ENCODE assay signal across 24 cellular contexts in the genomic region with DNA sequence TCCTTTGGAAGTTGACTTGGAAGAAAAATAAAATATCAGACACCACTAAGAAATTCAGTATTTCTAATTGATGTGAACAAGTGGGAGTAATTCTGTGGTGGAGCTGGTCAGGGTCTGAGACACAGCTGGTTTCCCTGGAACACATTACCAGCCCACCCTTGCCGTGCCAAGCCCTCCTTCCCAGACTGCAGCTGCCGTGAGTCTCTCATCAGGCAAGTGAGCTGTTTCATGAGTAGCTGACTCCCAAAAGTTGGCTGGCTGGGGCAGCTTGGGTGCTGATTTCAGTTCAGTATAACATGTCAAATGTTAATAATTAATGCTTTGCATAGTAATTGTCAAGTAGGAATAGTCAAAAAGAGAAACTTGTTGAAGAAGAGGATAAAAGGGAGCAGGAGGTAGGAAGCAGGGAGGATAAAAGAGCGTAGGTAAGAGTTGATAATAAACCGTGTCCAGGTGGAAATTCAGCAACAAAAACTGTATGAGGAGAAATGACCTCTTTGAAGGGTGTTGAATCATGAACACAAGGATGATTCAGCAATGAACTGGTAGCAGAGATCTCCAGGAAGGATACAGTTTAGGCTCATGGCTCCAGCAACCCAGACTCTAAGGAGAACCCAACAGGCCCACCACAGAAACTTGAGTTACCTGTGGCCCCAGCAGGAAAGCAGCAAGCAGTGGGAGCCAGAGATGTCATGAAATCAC.
DNase-seq lines count a peak whose midpoint lies in the region; ATAC-seq and TF ChIP-seq lines count a peak whose summit lies in the region.
"Had no signal": no experiment of that assay in that cellular context is flagged by ENCODE, and none has a peak within 500 bp of the region (broad histone marks: within the 10 kb centered on the region; RNA-seq: fewer than 3 reads in every experiment).

No MANE protein-coding gene starts in this region.

- H3K27me3 ChIP-seq in mammary epithelial cell (ENCODE audit: insufficient read depth, low read length) (no peaks in the 10 kb centered on the region), breast epithelium (no peaks in the 10 kb centered on the region), PC-3 (ENCODE audit: low read length) (peaks cover 10% of the 10 kb centered on the region; the same call in 1 of the 2 replicates), skeletal muscle satellite cell (ENCODE audit: control insufficient read depth, insufficient read depth, low read length) (peaks cover 12% of the 10 kb centered on the region)
- H3K27me3 ChIP-seq: MG63, neutrophil, uterus had no signal

- H3K9me2 ChIP-seq in PC-3 (replicated peaks; ENCODE audit: low read length) = no peaks in the 10 kb centered on the region

- H4K20me1 ChIP-seq in mammary epithelial cell (ENCODE audit: insufficient read depth, low read length) (no peaks in the 10 kb centered on the region), PC-3 (ENCODE audit: low read length) (no peaks in the 10 kb centered on the region)

- intact Hi-C loops in mammary epithelial cell (cut with micrococcal nuclease) = no loop called here
- intact Hi-C loops in breast epithelium (cut with DNase I; ENCODE audit: low total_unique reads) = no loop called here
- intact Hi-C loops in PC-3 (cut with micrococcal nuclease) = no loop called here
- intact Hi-C loops in lower leg skin (cut with DNase I; ENCODE audit: low total_unique reads) = loop anchor here (5.0 kb wide), 1 partner anchor 1937 kb away; no protein-coding TSS in a partner anchor

- POLR2A ChIA-PET in PC-3 (lab: Charles Lee; ENCODE audit: unreplicated experiment) = no interaction called here

- in situ Hi-C loops in mammary epithelial cell (cut with MboI; ENCODE audit: low sequenced_read_pairs in 2 of 2) = no loop called here

- TF ChIP-seq POLR2A in breast epithelium (IDR thresholded peaks at IDR 0.05) (no peak), lower leg skin (IDR thresholded peaks at IDR 0.05) (no peak)

- BruUV-seq in mammary epithelial cell (replicated peaks; lab: Mats Ljungman, UMichigan) (no TSS peak), PC-3 (replicated peaks; lab: Mats Ljungman, UMichigan) (no TSS peak)

- H3K9me3 ChIP-seq in mammary epithelial cell (replicated peaks; ENCODE audit: insufficient read depth, low read length) = no peaks in the 10 kb centered on the region
- H3K9me3 ChIP-seq in breast epithelium = no peaks in the 10 kb centered on the region
- H3K9me3 ChIP-seq in PC-3 (ENCODE audit: low read length) = no peaks in the 10 kb centered on the region
- H3K9me3 ChIP-seq in skeletal muscle satellite cell (replicated peaks; ENCODE audit: low read length) = no peaks in the 10 kb centered on the region
- H3K9me3 ChIP-seq: MG63, neutrophil, prostate gland, thoracic aorta, uterus had no signal

- H3K4me3 ChIP-seq in mammary epithelial cell (replicated peaks in 1 of 3; ENCODE audit: insufficient read depth in 1 of 3, low read depth in 2 of 3, low read length in 3 of 3) = no peak overlapping the region
- H3K4me3 ChIP-seq in breast epithelium = no peak overlapping the region
- H3K4me3 ChIP-seq in PC-3 (ENCODE audit: low read length) = no peak overlapping the region
- no peak overlapping the region for H3K4me3 ChIP-seq in skeletal muscle satellite cell (ENCODE audit: low read length)
- no peak overlapping the region for H3K4me3 ChIP-seq in lower leg skin (ENCODE audit: low read depth, poor library complexity, severe bottlenecking)
- H3K4me3 ChIP-seq: MG63, prostate gland, skin epidermis, thoracic aorta, uterus had no signal

- no peak overlapping the region for H3K27ac ChIP-seq in mammary epithelial cell (ENCODE audit: insufficient read depth, low read depth, low read length)
- no peak overlapping the region for H3K27ac ChIP-seq in breast epithelium
- H3K27ac ChIP-seq in PC-3 (ENCODE audit: low read length) = no peak overlapping the region
- H3K27ac ChIP-seq: neutrophil, prostate gland, skin epidermis, thoracic aorta, uterus had no signal

- H3K36me3 ChIP-seq in mammary epithelial cell (ENCODE audit: insufficient read depth, low read length) (no peaks in the 10 kb centered on the region), breast epithelium (no peaks in the 10 kb centered on the region), PC-3 (ENCODE audit: low read depth, low read length) (no peaks in the 10 kb centered on the region), skeletal muscle satellite cell (ENCODE audit: insufficient read depth, low read length) (no peaks in the 10 kb centered on the region)
- H3K36me3 ChIP-seq: MG63, neutrophil, prostate gland, thoracic aorta, uterus had no signal

- H3K9ac ChIP-seq in mammary epithelial cell (ENCODE audit: insufficient read depth, low read length) (no peak overlapping the region), PC-3 (ENCODE audit: low read length) (no peak overlapping the region), skeletal muscle satellite cell (ENCODE audit: low read depth, low read length) (peak overlapping the region; percentile 35)

- peaks cover 17% of the 10 kb centered on the region for H3K4me1 ChIP-seq in mammary epithelial cell (ENCODE audit: insufficient read depth, low read length)
- no peaks in the 10 kb centered on the region for H3K4me1 ChIP-seq in breast epithelium
- peaks cover 24% of the 10 kb centered on the region for H3K4me1 ChIP-seq in PC-3 (ENCODE audit: insufficient read depth, low read length)
- peaks cover 45% of the 10 kb centered on the region for H3K4me1 ChIP-seq in skeletal muscle satellite cell (ENCODE audit: control insufficient read depth, insufficient read depth, low read length)
- H3K4me1 ChIP-seq: prostate gland, uterus had no signal

- CTCF ChIA-PET in mammary epithelial cell (lab: Charles Lee; ENCODE audit: low non-redundant PET) = no interaction called here
- CTCF ChIA-PET in PC-3 (lab: Charles Lee) = no interaction called here

- no peak overlapping the region for H2AFZ ChIP-seq in mammary epithelial cell (ENCODE audit: low read depth, low read length)
- H2AFZ ChIP-seq in PC-3 (ENCODE audit: low read length) = no peak overlapping the region

- H3K79me2 ChIP-seq in mammary epithelial cell (ENCODE audit: insufficient read depth, low read length) (no peaks in the 10 kb centered on the region), PC-3 (ENCODE audit: low read length) (no peaks in the 10 kb centered on the region)

- ATAC-seq in PC-3 = no peak

- WGBS in mammary epithelial cell (ENCODE audit: low coverage, missing lambda C conversion rate) = 91% methylated on average over 4 of the region's 4 CpGs
- 76 to 86% methylated on average over 4 of the region's 4 CpGs for WGBS in lower leg skin, 2 donors

- TF ChIP-seq CTCF in mammary epithelial cell (conservative IDR thresholded peaks at IDR 0.05 in 1 of 2, IDR thresholded peaks at IDR 0.05 in 1 of 2; ENCODE audit: extremely low read depth in 1 of 2, insufficient read depth in 1 of 2, low read depth in 1 of 2, low read length in 2 of 2) (no peak), breast epithelium (IDR thresholded peaks at IDR 0.05) (no peak), PC-3 (conservative IDR thresholded peaks at IDR 0.05; ENCODE audit: low read depth, low read length) (no peak), lower leg skin (IDR thresholded peaks at IDR 0.05) (no peak)

- no peaks in the 10 kb centered on the region for H3F3A ChIP-seq in PC-3 (ENCODE audit: low read length, unreplicated experiment)

- dilution Hi-C loops in mammary epithelial cell (cut with HindIII; ENCODE audit: low sequenced_read_pairs) = no loop called here

- DNase-seq in mammary epithelial cell (peak; percentile 14), breast epithelium (ENCODE audit: low spot score in 2 of 2) (no peak), PC-3 (peak; percentile 22), glomerular visceral epithelial cell (ENCODE audit: extremely low spot score) (peak; percentile 27), lower leg skin (ENCODE audit: low spot score in 2 of 2) (no peak), NCI-H345 (lab: John Stamatoyannopoulos, UW) (no peak)
- no peak for DNase-seq in NK-92 treated with Interleukin-12 subunit alpha and Interleukin-12 subunit beta, amount 100 ng/mL, for 24 hours (lab: John Stamatoyannopoulos, UW)
- DNase-seq: activated B cell treated with CpG ODN at 0.5 μM for 24 hours; activated naive CD4-positive, alpha-beta T cell treated with anti-CD3 and anti-CD28 coated beads for 36 hours; amniotic stem cell; DMS153; effector CD8-positive, alpha-beta T cell; head of caudate nucleus; mesendoderm; MG63; NCI-H2029; NCI-H82; SHP77 treated with DMSO at 0.1 percent for 48 hours; uterus had no signal

- H3K4me2 ChIP-seq in mammary epithelial cell (ENCODE audit: insufficient read depth, low read depth, low read length) (no peak overlapping the region), PC-3 (ENCODE audit: low read length) (no peak overlapping the region), skeletal muscle satellite cell (ENCODE audit: low read length) (no peak overlapping the region)

Comparison
In these comparisons a context has a peak if more than half of its experiments do, and no peak if none do; other contexts are left out.
1. DNase-seq: peak in mammary epithelial cell (single experiment), PC-3 (single experiment) and glomerular visceral epithelial cell (single experiment); none in breast epithelium (0 of 2), lower leg skin (0 of 2), NK-92 treated with Interleukin-12 subunit alpha and Interleukin-12 subunit beta, amount 100 ng/mL, for 24 hours (single experiment) and NCI-H345 (single experiment).